ENCODE assay signal across 9 cellular contexts in genomic region chr16:84950906-84951305, GRCh38.
DNase-seq lines count a peak whose midpoint lies in the region; ATAC-seq and TF ChIP-seq lines count a peak whose summit lies in the region.
"Had no signal": no experiment of that assay in that cellular context is flagged by ENCODE, and none has a peak within 500 bp of the region (broad histone marks: within the 10 kb centered on the region; RNA-seq: fewer than 3 reads in every experiment).

No MANE protein-coding gene starts in this region.

- no peaks in the 10 kb centered on the region for H3K4me1 ChIP-seq in osteoblast (ENCODE audit: insufficient read depth, low read length)

- no peaks in the 10 kb centered on the region for H3K27me3 Mint-ChIP-seq in activated naive CD8-positive, alpha-beta T cell treated with anti-CD3 and anti-CD28 coated beads for 36 hours

- H3K27ac Mint-ChIP-seq in activated naive CD8-positive, alpha-beta T cell treated with anti-CD3 and anti-CD28 coated beads for 36 hours = no peak overlapping the region

- H3K27ac ChIP-seq in osteoblast (ENCODE audit: low read depth, low read length) = no peak overlapping the region

- no peaks in the 10 kb centered on the region for H3K9me3 ChIP-seq in osteoblast (ENCODE audit: low read depth, low read length)

- no peaks in the 10 kb centered on the region for H3K27me3 ChIP-seq in osteoblast (ENCODE audit: insufficient read depth, low read length)

- peak; percentile 7 for DNase-seq in NCI-H1436 (lab: John Stamatoyannopoulos, UW)
- no peak for DNase-seq in NCI-H1436 treated with DMSO at 0.1 percent for 48 hours (lab: John Stamatoyannopoulos, UW)
- DNase-seq in NCI-H69 (lab: John Stamatoyannopoulos, UW) = peak; percentile 10
- peak; percentile 27 for DNase-seq in activated naive CD8-positive, alpha-beta T cell treated with anti-CD3 and anti-CD28 coated beads for 36 hours
- peak; percentile 51 for DNase-seq in osteoblast (ENCODE audit: insufficient read length, low spot score, missing footprints)
- no peak for DNase-seq in NCI-H345 treated with DMSO at 0.1 percent for 48 hours (lab: John Stamatoyannopoulos, UW; ENCODE audit: unreplicated experiment)
- no peak for DNase-seq in inferior parietal cortex (ENCODE audit: extremely low spot score)
- DNase-seq: foreskin fibroblast had no signal

- H3K4me1 Mint-ChIP-seq in activated naive CD8-positive, alpha-beta T cell treated with anti-CD3 and anti-CD28 coated beads for 36 hours = peaks cover 2% of the 10 kb centered on the region

- H3K4me3 ChIP-seq in osteoblast (ENCODE audit: insufficient read depth, low read length) = no peak overlapping the region

- peak; percentile 36 for TF ChIP-seq CTCF in osteoblast (IDR thresholded peaks at IDR 0.05; ENCODE audit: extremely low read depth, low read depth, low read length)

- no peaks in the 10 kb centered on the region for H4K20me1 ChIP-seq in osteoblast (ENCODE audit: insufficient read depth, low read length)

- H3K4me2 ChIP-seq in osteoblast (ENCODE audit: insufficient read depth, low read length) = no peak overlapping the region

- no peaks in the 10 kb centered on the region for H3K9me3 Mint-ChIP-seq in activated naive CD8-positive, alpha-beta T cell treated with anti-CD3 and anti-CD28 coated beads for 36 hours

- H3K36me3 ChIP-seq in osteoblast (ENCODE audit: insufficient read depth, low read length) = no peaks in the 10 kb centered on the region

- H3K36me3 Mint-ChIP-seq in activated naive CD8-positive, alpha-beta T cell treated with anti-CD3 and anti-CD28 coated beads for 36 hours = no peaks in the 10 kb centered on the region

- no peak overlapping the region for H2AFZ ChIP-seq in osteoblast (ENCODE audit: low read length)

- no peak for ATAC-seq in HG02852 (IDR thresholded peaks at IDR 0.05; ENCODE audit: unreplicated experiment)

- no peak overlapping the region for H3K4me3 Mint-ChIP-seq in activated naive CD8-positive, alpha-beta T cell treated with anti-CD3 and anti-CD28 coated beads for 36 hours

- H3K79me2 ChIP-seq in osteoblast (ENCODE audit: insufficient read depth, low read length) = no peaks in the 10 kb centered on the region

Comparison
In these comparisons a context has a peak if more than half of its experiments do, and no peak if none do; other contexts are left out.
1. DNase-seq: peak in NCI-H1436 (single experiment), NCI-H69 (single experiment), activated naive CD8-positive, alpha-beta T cell treated with anti-CD3 and anti-CD28 coated beads for 36 hours (single experiment) and osteoblast (single experiment); none in NCI-H1436 treated with DMSO at 0.1 percent for 48 hours (single experiment), NCI-H345 treated with DMSO at 0.1 percent for 48 hours (single experiment) and inferior parietal cortex (single experiment).